In genomic region chr15:82621970-82622369, GRCh38 we compare ENCODE assay signal across 17 cellular contexts. TPM values are rescaled to one million over a fixed set of nuclear protein-coding genes. Genes with fewer than 3 reads are reported as not detected.
DNase-seq lines count a peak whose midpoint lies in the region; ATAC-seq and TF ChIP-seq lines count a peak whose summit lies in the region.
"Had no signal": no experiment of that assay in that cellular context is flagged by ENCODE, and none has a peak within 500 bp of the region (broad histone marks: within the 10 kb centered on the region; RNA-seq: fewer than 3 reads in every experiment).

No MANE protein-coding gene starts in this region.

- no peak for ATAC-seq in HG03097 (IDR thresholded peaks at IDR 0.05; ENCODE audit: low FRiP score, unreplicated experiment)
- ATAC-seq in GM18870 (IDR thresholded peaks at IDR 0.05; ENCODE audit: unreplicated experiment): no peak
- ATAC-seq: activated naive CD8-positive, alpha-beta T cell treated with anti-CD3 and anti-CD28 coated beads, Interleukin-2, amount 50 U/mL, for 24 hours; effector memory CD8-positive, alpha-beta T cell; gastroesophageal sphincter had no signal

- no peak overlapping the region for H3K4me3 ChIP-seq in fibroblast of mammary gland (ENCODE audit: control insufficient read depth, low read depth, low read length)
- H3K4me3 ChIP-seq: gastroesophageal sphincter, Peyer's patch, skin epidermis had no signal

- TF ChIP-seq CTCF in fibroblast of mammary gland (conservative IDR thresholded peaks at IDR 0.05; ENCODE audit: control insufficient read depth, insufficient read depth, low read depth, low read length): peak; percentile 15

- DNase-seq in A172 (ENCODE audit: low spot score) (peak; percentile 8), D341Med (ENCODE audit: low spot score) (peak; percentile 49), RKO (ENCODE audit: low spot score) (peak; percentile 3), fibroblast of mammary gland (ENCODE audit: low read depth) (no peak), DMS114 treated with DMSO at 0.1 percent for 48 hours (lab: John Stamatoyannopoulos, UW; ENCODE audit: unreplicated experiment) (no peak)
- DNase-seq in activated naive CD4-positive, alpha-beta T cell treated with Interleukin-2 at 50 U/mL for 16 hours: no peak
- DNase-seq: activated naive CD8-positive, alpha-beta T cell treated with anti-CD3 and anti-CD28 coated beads, Interleukin-2, amount 50 U/mL, for 24 hours; effector memory CD8-positive, alpha-beta T cell; NCI-H187; NCI-H524; Peyer's patch; stimulated activated CD4-positive, alpha-beta T cell treated with anti-CD3 and anti-CD28 coated beads, Interleukin-4, amount 100 ng/mL, for 24 hours had no signal

RNA-seq across cellular contexts. Expression of gene CPEB1, which starts 25.2 kb away (rescaled TPM):
- total RNA-seq in A172 (2014; rRNA removed; shearing (Covaris generic)): 10.8 and 11.3 TPM in 2 replicates
- total RNA-seq: activated T-helper 1 cell treated with anti-CD3 and anti-CD28 coated beads, Interleukin-12 subunit alpha, Interleukin-12 subunit beta, Interleukin-2, Interleukin-4 antibody, amounts not matched to agents 30 ng/mL and 10 ng/mL and 1 ng/mL, durations not matched to agents 14 hours and 24 hours and 36 hours had no signal

Comparison
In these comparisons a context has a peak if more than half of its experiments do, and no peak if none do; other contexts are left out.
1. DNase-seq: peak in A172 (single experiment), D341Med (single experiment) and RKO (single experiment); none in fibroblast of mammary gland (single experiment), DMS114 treated with DMSO at 0.1 percent for 48 hours (single experiment) and activated naive CD4-positive, alpha-beta T cell treated with Interleukin-2 at 50 U/mL for 16 hours (single experiment).